ENCODE assay signal across 8 cellular contexts in genomic region chr2:105337122-105338019, GRCh38.
A peak's percentile ranks its signal among the peaks of the same experiment; 100 is the strongest.
DNase-seq lines count a peak whose midpoint lies in the region; ATAC-seq and TF ChIP-seq lines count a peak whose summit lies in the region.

Gene C2orf49, plus strand, starts transcription at chr2:105337540. Its CDS starts 48 bp downstream, at chr2:105337588.

- TF ChIP-seq CTCF in AG10803 (conservative IDR thresholded peaks at IDR 0.05; ENCODE audit: low read length), result no peak

- H3K27me3 Mint-ChIP-seq in central memory CD8-positive, alpha-beta T cell, result no peaks in the 10 kb centered on the region

- peak; percentile 65 for DNase-seq in AG10803 (ENCODE audit: low read depth)
- peak; percentile 91 to 92 for DNase-seq in NCI-H446 (lab: John Stamatoyannopoulos, UW)
- DNase-seq in activated CD4-positive, CD25-positive, alpha-beta regulatory T cell treated with anti-CD3 and anti-CD28 coated beads, Interleukin-2, amount 50 U/mL, for 16 hours (ENCODE audit: low read depth, low spot score), result peak; percentile 84
- peak; percentile 82 to 88 for DNase-seq in central memory CD8-positive, alpha-beta T cell (ENCODE audit: low spot score in 2 of 2)
- peak; percentile 95 for DNase-seq in islet precursor cell
- peak; percentile 81 to 90 (median 85) for DNase-seq in stimulated activated CD4-positive, alpha-beta T cell treated with anti-CD3 and anti-CD28 coated beads, Interleukin-12 subunit alpha, Interleukin-12 subunit beta, amount 100 ng/mL, for 48 hours (ENCODE audit: low read depth in 2 of 3, low spot score in 1 of 3)

- ATAC-seq in GM19035 (IDR thresholded peaks at IDR 0.05; ENCODE audit: unreplicated experiment) (peak; percentile 96), HG03342 (IDR thresholded peaks at IDR 0.05; ENCODE audit: unreplicated experiment) (peak; percentile 86)
- ATAC-seq in central memory CD8-positive, alpha-beta T cell (replicated peaks; ENCODE audit: extremely low read depth, poor library complexity, severe bottlenecking), result peak; percentile 86

- H3K36me3 Mint-ChIP-seq in central memory CD8-positive, alpha-beta T cell (ENCODE audit: insufficient read depth), result peaks cover 33% of the 10 kb centered on the region

- peak within 1 kb of the TSS; percentile 90 for H3K4me3 ChIP-seq in AG10803 (ENCODE audit: low read length)

- peaks cover 31% of the 10 kb centered on the region for H3K4me1 Mint-ChIP-seq in central memory CD8-positive, alpha-beta T cell

- H3K9me3 Mint-ChIP-seq in central memory CD8-positive, alpha-beta T cell, result no peaks in the 10 kb centered on the region

- peak within 1 kb of the TSS; percentile 97 for H3K4me3 Mint-ChIP-seq in central memory CD8-positive, alpha-beta T cell

- peak within 1 kb of the TSS; percentile 100 for H3K27ac Mint-ChIP-seq in central memory CD8-positive, alpha-beta T cell (ENCODE audit: low read depth)

Comparison
In these comparisons a context has a peak if more than half of its experiments do, and no peak if none do; other contexts are left out.
1. Peak in every context shown above with its lines: DNase-seq, ATAC-seq and H3K4me3 ChIP-seq.